Comparison of ENCODE assay signal across 8 cellular contexts in the genomic region with DNA sequence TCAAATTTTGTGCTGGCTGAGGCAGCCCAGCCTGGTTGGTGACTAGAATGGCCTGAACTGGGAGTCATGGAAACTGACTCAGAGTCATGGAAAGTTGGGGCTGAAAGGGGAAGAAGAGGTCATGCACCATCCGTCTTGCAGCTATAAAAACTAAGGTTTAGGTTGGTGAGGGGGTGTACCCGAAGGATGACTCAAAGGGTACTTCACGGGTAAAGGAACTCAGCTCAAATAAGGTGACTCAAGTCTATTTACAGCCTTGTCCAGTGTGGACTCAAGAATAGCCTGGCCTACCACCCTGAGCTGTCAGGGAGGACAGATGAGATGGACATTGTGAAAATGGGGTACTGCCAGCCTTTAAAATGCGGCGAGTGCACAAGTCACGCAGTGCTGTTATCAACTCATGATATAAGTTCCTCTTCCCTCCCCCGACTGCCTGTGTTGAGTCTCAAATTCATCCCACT. TPM values are rescaled to one million over a fixed set of nuclear protein-coding genes. Genes with fewer than 3 reads are reported as not detected.
DNase-seq lines count a peak whose midpoint lies in the region; ATAC-seq and TF ChIP-seq lines count a peak whose summit lies in the region.

No MANE protein-coding gene starts in this region.

- H4K5ac ChIP-seq in mesendoderm (ENCODE audit: low read length): no peak overlapping the region

- H3K79me2 ChIP-seq in mesendoderm (ENCODE audit: control insufficient read depth, insufficient read depth, low read length): no peaks in the 10 kb centered on the region

- H3K27me3 ChIP-seq in mesendoderm (ENCODE audit: insufficient read depth, low read length, poor library complexity): no peaks in the 10 kb centered on the region

- H3K4me3 ChIP-seq in mucosa of descending colon: no peak overlapping the region
- H3K4me3 ChIP-seq in mesendoderm (ENCODE audit: low read length): no peak overlapping the region

- intact Hi-C loops in mucosa of descending colon (cut with DNase I, micrococcal nuclease): no loop called here

- no CpG with 5 or more reads among the region's 7 CpGs for WGBS in mesendoderm (ENCODE audit: extremely low coverage, insufficient coverage, low lambda C conversion rate)

- H2BK120ac ChIP-seq in mesendoderm (ENCODE audit: low read depth, low read length): no peak overlapping the region

- no peak overlapping the region for H4K8ac ChIP-seq in mesendoderm (ENCODE audit: low read depth, low read length)

- H3K36me3 ChIP-seq in mucosa of descending colon (ENCODE audit: low read depth): no peaks in the 10 kb centered on the region
- no peaks in the 10 kb centered on the region for H3K36me3 ChIP-seq in mesendoderm (ENCODE audit: control insufficient read depth, insufficient read depth, low read length)

- ATAC-seq in GM21723 (IDR thresholded peaks at IDR 0.05; ENCODE audit: unreplicated experiment): peak; percentile 64
- ATAC-seq in mucosa of descending colon: peak; percentile 36
- ATAC-seq in HG02588 (IDR thresholded peaks at IDR 0.05; ENCODE audit: unreplicated experiment): no peak

- H3K4ac ChIP-seq in mesendoderm (ENCODE audit: low read depth, low read length): no peak overlapping the region

- no peak overlapping the region for H2AK5ac ChIP-seq in mesendoderm (ENCODE audit: low read length)

- no peak overlapping the region for H3K9ac ChIP-seq in mesendoderm (ENCODE audit: low read length)

- no peak overlapping the region for H3K4me2 ChIP-seq in mesendoderm (ENCODE audit: low read length)

- no peak for TF ChIP-seq CTCF in mucosa of descending colon (IDR thresholded peaks at IDR 0.05)

- peak; percentile 30 for DNase-seq in EL
- DNase-seq in SIG-M5 treated with dmso at 0.1 percent for 504 hours (lab: John Stamatoyannopoulos, UW; ENCODE audit: unreplicated experiment): peak; percentile 88
- DNase-seq in mucosa of descending colon: no peak
- DNase-seq in mesendoderm: no peak
- DNase-seq in OCI-M2 (lab: John Stamatoyannopoulos, UW; ENCODE audit: unreplicated experiment): no peak
- no peak for DNase-seq in HuH-7.5 (ENCODE audit: low spot score)

- no peak overlapping the region for H2BK5ac ChIP-seq in mesendoderm (ENCODE audit: low read length)

- H3K27ac ChIP-seq in mesendoderm (ENCODE audit: low read depth, low read length): no peak overlapping the region

- no peaks in the 10 kb centered on the region for H3K4me1 ChIP-seq in mucosa of descending colon (ENCODE audit: low read depth)
- no peaks in the 10 kb centered on the region for H3K4me1 ChIP-seq in mesendoderm (ENCODE audit: control insufficient read depth, low read depth, low read length)

- no peaks in the 10 kb centered on the region for H3K79me1 ChIP-seq in mesendoderm (ENCODE audit: low read length)

- H3K18ac ChIP-seq in mesendoderm (ENCODE audit: low read length): no peak overlapping the region

- H3K9me3 ChIP-seq in mucosa of descending colon: no peaks in the 10 kb centered on the region

- no peak overlapping the region for H2BK15ac ChIP-seq in mesendoderm (replicated peaks; ENCODE audit: low read depth)

- no peak overlapping the region for H3K23ac ChIP-seq in mesendoderm (ENCODE audit: low read length)

- no peak overlapping the region for H3K56ac ChIP-seq in mesendoderm (ENCODE audit: low read length)

RNA-seq across cellular contexts. Expression of a gene that starts 18.6 kb away (rescaled TPM):
- under 1 TPM in 2 of 3 donors, not detected in 1; 0.27 to 0.28 TPM for total RNA-seq in mucosa of descending colon
- not detected for polyA plus RNA-seq in mesendoderm (2013, experiment 1 of 2)
- not detected for polyA plus RNA-seq in mesendoderm (2013, experiment 2 of 2)

RNA-seq across cellular contexts. Expression of a gene that starts 33.3 kb away (rescaled TPM):
- total RNA-seq in mucosa of descending colon: 1 to 10 TPM in 1 of 3 donors, under 1 TPM in 2; 0.26 to 1.7 (median 0.95) TPM
- not detected for polyA plus RNA-seq in mesendoderm (2013, experiment 1 of 2)
- polyA plus RNA-seq in mesendoderm (2013, experiment 2 of 2): not detected

RNA-seq across cellular contexts. Expression of a gene that starts 46.2 kb away (rescaled TPM):
- 1 to 10 TPM; 3.7 to 7.0 (median 5.2) TPM for total RNA-seq in mucosa of descending colon
- 0.03 TPM for polyA plus RNA-seq in mesendoderm (2013, experiment 1 of 2)
- 0.03 TPM for polyA plus RNA-seq in mesendoderm (2013, experiment 2 of 2)

RNA-seq across cellular contexts. Expression of a gene that starts 54.7 kb away (rescaled TPM):
- total RNA-seq in mucosa of descending colon: not detected
- not detected for polyA plus RNA-seq in mesendoderm (2013, experiment 1 of 2)
- polyA plus RNA-seq in mesendoderm (2013, experiment 2 of 2): not detected

Comparison
In these comparisons a context has a peak if more than half of its experiments do, and no peak if none do; other contexts are left out.
1. DNase-seq: peak in EL (single experiment) and SIG-M5 treated with dmso at 0.1 percent for 504 hours (single experiment); none in mucosa of descending colon (0 of 3), mesendoderm (single experiment), OCI-M2 (single experiment) and HuH-7.5 (single experiment).